ENCODE assay signal across 22 cellular contexts in the genomic region with DNA sequence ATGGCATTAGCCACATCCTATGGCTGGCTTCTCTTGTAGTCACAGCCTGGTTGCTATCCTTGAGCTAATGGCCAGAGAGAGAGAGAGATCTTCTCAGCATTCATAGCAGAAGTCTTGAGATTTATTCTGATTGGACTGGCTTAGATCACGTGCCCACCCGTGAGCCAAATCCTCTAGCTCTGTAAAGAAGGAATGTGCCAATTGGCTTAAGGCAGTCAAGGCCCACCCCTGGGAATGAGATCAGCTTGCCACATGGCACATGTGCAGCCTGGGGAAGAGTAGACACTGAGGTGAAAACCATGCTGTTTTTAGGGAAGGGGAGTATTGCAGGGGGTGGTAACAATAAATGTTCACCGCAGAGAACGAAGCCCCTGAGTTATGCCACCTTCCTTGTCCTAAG. TPM values are rescaled to one million over a fixed set of nuclear protein-coding genes. Genes with fewer than 3 reads are reported as not detected.
DNase-seq lines count a peak whose midpoint lies in the region; ATAC-seq, FAIRE-seq and TF ChIP-seq lines count a peak whose summit lies in the region.
"Had no signal": no experiment of that assay in that cellular context is flagged by ENCODE, and none has a peak within 500 bp of the region (broad histone marks: within the 10 kb centered on the region; RNA-seq: fewer than 3 reads in every experiment).

No MANE protein-coding gene starts in this region.

- WGBS in K562 (ENCODE audit: insufficient coverage, low coverage, missing lambda C conversion rate), result 1% methylated on average over 4 of the region's 4 CpGs

- in situ Hi-C loops in K562 (cut with MboI), result no loop called here

- no peaks in the 10 kb centered on the region for H3K9me3 ChIP-seq in K562 (replicated peaks; ENCODE audit: control insufficient read depth, insufficient read depth, low read depth, low read length)
- H3K9me3 ChIP-seq in neural progenitor cell (ENCODE audit: low read depth), result no peaks in the 10 kb centered on the region
- H3K9me3 ChIP-seq: heart right ventricle, thoracic aorta had no signal

- H4K20me1 ChIP-seq in K562 (replicated peaks; ENCODE audit: control insufficient read depth, insufficient read depth, low read length) (no peaks in the 10 kb centered on the region), neural progenitor cell (ENCODE audit: low read depth) (no peaks in the 10 kb centered on the region)

- BruUV-seq in K562 (replicated peaks; lab: Mats Ljungman, UMichigan), result no TSS peak

- DNase-seq in ELF-1 (ENCODE audit: low read depth, low spot score) (peak; percentile 10), NCI-H2171 (lab: John Stamatoyannopoulos, UW) (peak; percentile 4), K562 (ENCODE audit: extremely low read depth in 1 of 4, low spot score in 3 of 4) (peak in 2 of 4 experiments; percentile 14 to 30), neural progenitor cell (ENCODE audit: low spot score) (peak; percentile 20), natural killer cell (no peak)
- DNase-seq in stimulated activated naive CD8-positive, alpha-beta T cell treated with anti-CD3 and anti-CD28 coated beads, Interleukin-15, Interleukin-2, amounts not matched to agents 100 U/mL and 50 U/mL, for 24 hours, result no peak
- DNase-seq: activated CD4-positive, alpha-beta memory T cell treated with anti-CD3 and anti-CD28 coated beads for 36 hours; activated T-cell treated with anti-CD3 and anti-CD28 coated beads, Interleukin-2, amount 50 U/mL, for 4 hours; H9; heart right ventricle; NCI-H1694 treated with DMSO at 0.1 percent for 48 hours; NCI-H510A; PC-9; stimulated activated CD4-positive, alpha-beta T cell treated with anti-CD3 and anti-CD28 coated beads, Interleukin-2, amount 100 ng/mL, for 48 hours had no signal

- no peaks in the 10 kb centered on the region for H3K4me1 ChIP-seq in K562 (replicated peaks in 1 of 2; ENCODE audit: control insufficient read depth in 2 of 2, insufficient read depth in 2 of 2, low read length in 2 of 2)
- H3K4me1 ChIP-seq in neural progenitor cell, result peaks cover 3% of the 10 kb centered on the region

- POLR2A ChIA-PET in K562 (lab: Yijun Ruan, JAX), result interaction anchor here (0.7 to 1.6 kb wide), 2 partner anchors 16 to 19 kb away, joined by 3 to 4 read pairs; no protein-coding TSS in a partner anchor

- intact Hi-C loops in K562 (cut with micrococcal nuclease) (no loop called here), natural killer cell (cut with micrococcal nuclease) (no loop called here)

- H3K4me3 ChIP-seq in K562, result no peak overlapping the region
- H3K4me3 ChIP-seq in neural progenitor cell, result no peak overlapping the region
- H3K4me3 ChIP-seq: heart right ventricle, PC-9, thoracic aorta had no signal

- no peaks in the 10 kb centered on the region for H3K79me2 ChIP-seq in K562 (ENCODE audit: control insufficient read depth, insufficient read depth, low read length)
- no peaks in the 10 kb centered on the region for H3K79me2 ChIP-seq in neural progenitor cell (ENCODE audit: low read depth)

- no peak for TF ChIP-seq EP300 in K562 (IDR thresholded peaks at IDR 0.05; ENCODE audit: low read length)

- peaks cover 24 to 39% of the 10 kb centered on the region in 2 experiments for H3K27me3 ChIP-seq in K562 (ENCODE audit: control insufficient read depth in 2 of 2, insufficient read depth in 2 of 2, low read length in 2 of 2)
- H3K27me3 ChIP-seq in neural progenitor cell, result no peaks in the 10 kb centered on the region
- H3K27me3 ChIP-seq: heart right ventricle had no signal

- H3F3A ChIP-seq in neural progenitor cell (ENCODE audit: low read depth), result no peaks in the 10 kb centered on the region

- H3K27me3 Mint-ChIP-seq in neural progenitor cell (ENCODE audit: insufficient read depth, low read depth) (peaks cover 2% of the 10 kb centered on the region), natural killer cell (ENCODE audit: low read depth in 2 of 2) (peaks cover 4 to 29% of the 10 kb centered on the region in 2 donors)

- TF ChIP-seq RAD21 in K562 (CRISPR knock-in tag; conservative IDR thresholded peaks at IDR 0.05 in 1 of 2, IDR thresholded peaks at IDR 0.05 in 1 of 2), result no peak

- CTCF ChIA-PET in K562 (lab: Yijun Ruan, JAX; ENCODE audit: low intra/inter-chr PET ratio), result no interaction called here

- H3K36me3 ChIP-seq in K562 (ENCODE audit: control insufficient read depth, insufficient read depth, low read length) (no peaks in the 10 kb centered on the region), neural progenitor cell (no peaks in the 10 kb centered on the region)
- H3K36me3 ChIP-seq: heart right ventricle, thoracic aorta had no signal

- H3K27ac Mint-ChIP-seq in neural progenitor cell (no peak overlapping the region), natural killer cell (no peak overlapping the region)
- H3K27ac Mint-ChIP-seq: activated CD4-positive, alpha-beta memory T cell treated with anti-CD3 and anti-CD28 coated beads for 36 hours; activated naive CD8-positive, alpha-beta T cell; H9; mesothelial cell of epicardium had no signal

- H3K4me3 Mint-ChIP-seq in neural progenitor cell, result no peak overlapping the region
- no peak overlapping the region for H3K4me3 Mint-ChIP-seq in natural killer cell
- H3K4me3 Mint-ChIP-seq: activated CD4-positive, alpha-beta memory T cell treated with anti-CD3 and anti-CD28 coated beads for 36 hours; activated naive CD8-positive, alpha-beta T cell; activated T-cell treated with anti-CD3 and anti-CD28 coated beads, Interleukin-2, amount 50 U/mL, for 4 hours; brain; H9; mesothelial cell of epicardium had no signal

- no peak for TF ChIP-seq POLR2A in K562 (conservative IDR thresholded peaks at IDR 0.05)

- H3K9me1 ChIP-seq in K562 (ENCODE audit: control insufficient read depth, insufficient read depth, low read length), result no peaks in the 10 kb centered on the region

- no peaks in the 10 kb centered on the region for H3K36me3 Mint-ChIP-seq in neural progenitor cell
- no peaks in the 10 kb centered on the region for H3K36me3 Mint-ChIP-seq in natural killer cell
- H3K36me3 Mint-ChIP-seq: activated CD4-positive, alpha-beta memory T cell treated with anti-CD3 and anti-CD28 coated beads for 36 hours; activated naive CD8-positive, alpha-beta T cell; brain; mesothelial cell of epicardium had no signal

- no peak overlapping the region for H3K27ac ChIP-seq in K562 (ENCODE audit: extremely low read depth, low read depth, low read length)
- no peak overlapping the region for H3K27ac ChIP-seq in neural progenitor cell
- H3K27ac ChIP-seq: heart right ventricle, PC-9, thoracic aorta had no signal

- H3K9me3 Mint-ChIP-seq in neural progenitor cell, result no peaks in the 10 kb centered on the region
- no peaks in the 10 kb centered on the region for H3K9me3 Mint-ChIP-seq in natural killer cell
- H3K9me3 Mint-ChIP-seq: activated CD4-positive, alpha-beta memory T cell treated with anti-CD3 and anti-CD28 coated beads for 36 hours; activated T-cell treated with anti-CD3 and anti-CD28 coated beads, Interleukin-2, amount 50 U/mL, for 4 hours; H9; mesothelial cell of epicardium had no signal

- no peak for FAIRE-seq in K562 (lab: Jason Lieb, UNC)
- FAIRE-seq: keratinocyte had no signal

- ATAC-seq in K562 (peak; percentile 82), natural killer cell (no peak), HG03460 (IDR thresholded peaks at IDR 0.05; ENCODE audit: unreplicated experiment) (no peak)
- no peak for ATAC-seq in stimulated activated naive CD8-positive, alpha-beta T cell treated with anti-CD3 and anti-CD28 coated beads, Interleukin-15, Interleukin-2, amounts not matched to agents 100 U/mL and 50 U/mL, for 24 hours
- ATAC-seq: activated T-cell treated with anti-CD3 and anti-CD28 coated beads, Interleukin-2, amount 50 U/mL, for 4 hours had no signal

- H3K4me1 Mint-ChIP-seq in neural progenitor cell (peaks cover 6% of the 10 kb centered on the region), natural killer cell (no peaks in the 10 kb centered on the region)

- H3K9ac ChIP-seq in K562 (ENCODE audit: insufficient read depth in 1 of 2, low read depth in 2 of 2, low read length in 2 of 2) (no peak overlapping the region), neural progenitor cell (no peak overlapping the region)

- H2AFZ ChIP-seq in K562 (ENCODE audit: low read depth, low read length), result no peak overlapping the region; the same call in 1 of the 2 replicates
- H2AFZ ChIP-seq in neural progenitor cell (replicated peaks), result peak overlapping the region; percentile 22
- H2AFZ ChIP-seq: PC-9 had no signal

- H3K4me2 ChIP-seq in K562 (ENCODE audit: insufficient read depth, low read length), result no peak overlapping the region; the same call in 1 of the 2 replicates
- no peak overlapping the region for H3K4me2 ChIP-seq in neural progenitor cell
- H3K4me2 ChIP-seq: PC-9 had no signal

- TF ChIP-seq CTCF in K562 (IDR thresholded peaks at IDR 0.05 in 2 of 3, conservative IDR thresholded peaks at IDR 0.05 in 1 of 3; ENCODE audit: insufficient read depth in 2 of 3, low read depth in 1 of 3, low read length in 3 of 3) (no peak), neural progenitor cell (IDR thresholded peaks at IDR 0.05) (no peak), natural killer cell (IDR thresholded peaks at IDR 0.05) (no peak)

TF ChIP-seq in K562, 482 proteins besides CTCF, POLR2A, EP300 and RAD21 (continues in another document):
- TF ChIP-seq PYGO2 (tag; IDR thresholded peaks at IDR 0.05), result no peak

RNA-seq across cellular contexts. Expression of a gene that starts 36.3 kb away (rescaled TPM):
- total RNA-seq in K562 (2011; cell fraction: chromatin; rRNA removed; ENCODE audit: low replicate concordance), result not detected in 2 replicates
- total RNA-seq in K562 (2011; cell fraction: nucleolus; rRNA removed), result not detected in 2 replicates
- total RNA-seq in K562 (2011; cell fraction: nucleoplasm; rRNA removed), result not detected in 2 replicates
- total RNA-seq in K562 (2014; rRNA removed) (not detected in 2 replicates), K562 (2014; rRNA removed; fragmentation: Illumina TruSeq; extraction: Trizol) (not detected in 2 replicates), K562 (2015; rRNA removed; fragmentation: Illumina TruSeq; extraction: Trizol) (not detected in 2 replicates), K562 (2021) (not detected in 2 replicates), neural progenitor cell (ENCODE audit: low replicate concordance) (not detected in 2 replicates), natural killer cell (under 1 TPM in 2 of 3 donors, not detected in 1; 0.16 to 0.63 TPM)
- polyA plus RNA-seq in K562 (2011; rRNA removed) (not detected in 2 replicates), K562 (2014; fragmentation: Illumina TruSeq; extraction: Trizol) (not detected in 2 replicates), K562 (2014; fragmentation: Nextera tagmentation; extraction: Ambion mirVana) (under 1 TPM in 1 of 2 experiments, not detected in 1; 0.03 TPM), K562 (2014; rRNA removed) (not detected in 2 replicates)
- not detected in 2 replicates for polyA plus RNA-seq in K562 (2011; cell fraction: cytosol; rRNA removed)
- polyA plus RNA-seq in K562 (2011; cell fraction: nucleus; rRNA removed), result not detected in 2 replicates
- polyA plus RNA-seq in K562 (2012), result not detected in 2 replicates
- not detected in 2 replicates for polyA minus RNA-seq in K562 (2011; rRNA and poly(A)+ RNA removed)
- polyA minus RNA-seq in K562 (2011; cell fraction: cytosol; rRNA and poly(A)+ RNA removed), result not detected in 2 replicates
- polyA minus RNA-seq in K562 (2011; cell fraction: nucleus; rRNA and poly(A)+ RNA removed), result not detected in 2 replicates
- total RNA-seq: activated CD4-positive, alpha-beta memory T cell treated with anti-CD3 and anti-CD28 coated beads for 36 hours; activated T-cell treated with anti-CD3 and anti-CD28 coated beads, Interleukin-2, amount 50 U/mL, for 4 hours; dermis microvascular lymphatic vessel endothelial cell; H9; heart right ventricle; M059J; mesothelial cell of epicardium; PC-9; thoracic aorta had no signal
- polyA plus RNA-seq: keratinocyte had no signal

Comparison
In these comparisons a context has a peak if more than half of its experiments do, and no peak if none do; other contexts are left out.
1. DNase-seq: peak in ELF-1 (single experiment), NCI-H2171 (single experiment) and neural progenitor cell (single experiment); none in stimulated activated naive CD8-positive, alpha-beta T cell treated with anti-CD3 and anti-CD28 coated beads, Interleukin-15, Interleukin-2, amounts not matched to agents 100 U/mL and 50 U/mL, for 24 hours (single experiment) and natural killer cell (single experiment).